Comparison of ENCODE assay signal across 12 cellular contexts in the genomic region with DNA sequence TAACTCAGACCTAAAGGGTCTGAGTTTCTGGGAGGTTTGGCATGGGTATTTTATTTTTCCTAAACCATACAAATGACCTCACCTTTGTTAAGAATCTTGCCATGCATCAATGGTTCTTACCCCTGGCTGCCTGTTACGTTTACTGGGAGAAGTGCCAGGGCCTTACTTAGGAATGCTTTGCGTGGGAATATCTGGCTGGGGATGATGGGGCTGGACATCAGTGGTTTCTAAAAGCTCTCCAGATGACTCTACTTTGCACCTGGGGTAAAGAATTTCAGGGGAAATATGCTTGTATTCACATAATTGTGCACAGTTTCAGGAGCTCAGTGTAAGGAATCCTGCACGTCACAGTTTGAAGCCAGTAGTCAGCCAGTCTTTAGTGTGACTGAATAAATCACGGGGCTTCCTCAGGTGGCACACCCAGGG. TPM values are rescaled to one million over a fixed set of nuclear protein-coding genes. Genes with fewer than 3 reads are reported as not detected.
A peak's percentile ranks its signal among the peaks of the same experiment; 100 is the strongest.
DNase-seq lines count a peak whose midpoint lies in the region; ATAC-seq and FAIRE-seq lines count a peak whose summit lies in the region.
"Had no signal": no experiment of that assay in that cellular context is flagged by ENCODE, and none has a peak within 500 bp of the region (broad histone marks: within the 10 kb centered on the region; RNA-seq: fewer than 3 reads in every experiment).

No MANE protein-coding gene starts in this region.

- H3K27me3 ChIP-seq in CD8-positive, alpha-beta memory T cell (ENCODE audit: insufficient read depth, low read length, poor library complexity, severe bottlenecking), result no peaks in the 10 kb centered on the region
- H3K27me3 ChIP-seq: right atrium auricular region had no signal

- H3K4me3 Mint-ChIP-seq in T-helper 17 cell, result no peak overlapping the region
- H3K4me3 Mint-ChIP-seq in CD8-positive, alpha-beta memory T cell, result no peak overlapping the region
- H3K4me3 Mint-ChIP-seq: activated naive CD8-positive, alpha-beta T cell treated with anti-CD3 and anti-CD28 coated beads, Interleukin-2, amount 50 U/mL, for 24 hours; HFFc6 had no signal

- H3K27ac Mint-ChIP-seq in T-helper 17 cell, result peak overlapping the region; percentile 100
- no peak overlapping the region for H3K27ac Mint-ChIP-seq in CD8-positive, alpha-beta memory T cell
- H3K27ac Mint-ChIP-seq: activated naive CD8-positive, alpha-beta T cell treated with anti-CD3 and anti-CD28 coated beads, Interleukin-2, amount 50 U/mL, for 24 hours; HFFc6 had no signal

- H3K4me1 Mint-ChIP-seq in T-helper 17 cell, result peaks cover 21% of the 10 kb centered on the region
- H3K4me1 Mint-ChIP-seq in CD8-positive, alpha-beta memory T cell, result peaks cover 4 to 12% (median 9%) of the 10 kb centered on the region in 3 donors

- H3K27me3 Mint-ChIP-seq in T-helper 17 cell, result no peaks in the 10 kb centered on the region
- peaks cover 6 to 14% of the 10 kb centered on the region in 2 donors for H3K27me3 Mint-ChIP-seq in CD8-positive, alpha-beta memory T cell

- H3K36me3 ChIP-seq in CD8-positive, alpha-beta memory T cell (ENCODE audit: insufficient read depth, low read length), result no peaks in the 10 kb centered on the region
- H3K36me3 ChIP-seq: right atrium auricular region had no signal

- no peaks in the 10 kb centered on the region for H3K36me3 Mint-ChIP-seq in T-helper 17 cell (ENCODE audit: low read depth)
- H3K36me3 Mint-ChIP-seq in CD8-positive, alpha-beta memory T cell, result no peaks in the 10 kb centered on the region

- POLR2A ChIA-PET in CD8-positive, alpha-beta memory T cell (lab: Charles Lee), result no interaction called here

- no peaks in the 10 kb centered on the region for H3K9me3 Mint-ChIP-seq in CD8-positive, alpha-beta memory T cell
- H3K9me3 Mint-ChIP-seq: activated naive CD8-positive, alpha-beta T cell treated with anti-CD3 and anti-CD28 coated beads, Interleukin-2, amount 50 U/mL, for 24 hours; HFFc6 had no signal

- H3K4me1 ChIP-seq in CD8-positive, alpha-beta memory T cell (ENCODE audit: insufficient read depth, low read length), result no peaks in the 10 kb centered on the region
- H3K4me1 ChIP-seq: right atrium auricular region had no signal

- no peaks in the 10 kb centered on the region for H3K9me3 ChIP-seq in T-helper 17 cell (ENCODE audit: control insufficient read depth, low read length, poor library complexity, severe bottlenecking)
- H3K9me3 ChIP-seq in CD8-positive, alpha-beta memory T cell (ENCODE audit: low read length), result no peaks in the 10 kb centered on the region
- H3K9me3 ChIP-seq: right atrium auricular region had no signal

- DNase-seq in NCI-H2107 treated with DMSO at 0.1 percent for 48 hours (lab: John Stamatoyannopoulos, UW; ENCODE audit: unreplicated experiment), result peak; percentile 43
- DNase-seq in NCI-H2107 (lab: John Stamatoyannopoulos, UW), result no peak
- DNase-seq in T-helper 17 cell, result no peak
- peak; percentile 57 for DNase-seq in fibroblast of the conjunctiva (ENCODE audit: low read depth)
- DNase-seq in urothelium cell line (ENCODE audit: low spot score), result peak; percentile 86
- no peak for DNase-seq in CD8-positive, alpha-beta memory T cell
- no peak for DNase-seq in central memory CD4-positive, alpha-beta T cell
- DNase-seq: activated naive CD8-positive, alpha-beta T cell treated with anti-CD3 and anti-CD28 coated beads, Interleukin-2, amount 50 U/mL, for 24 hours; HFFc6 had no signal

- CTCF ChIA-PET in CD8-positive, alpha-beta memory T cell (lab: Charles Lee), result no interaction called here

- peak; percentile 20 for FAIRE-seq in urothelium cell line (lab: Jason Lieb, UNC)

- no peak for ATAC-seq in T-helper 17 cell
- no peak for ATAC-seq in HG03025 (IDR thresholded peaks at IDR 0.05; ENCODE audit: low FRiP score, unreplicated experiment)
- ATAC-seq: activated naive CD8-positive, alpha-beta T cell treated with anti-CD3 and anti-CD28 coated beads, Interleukin-2, amount 50 U/mL, for 24 hours had no signal

- no peak overlapping the region for H3K4me3 ChIP-seq in CD8-positive, alpha-beta memory T cell (ENCODE audit: low read length)
- H3K4me3 ChIP-seq: right atrium auricular region had no signal

- no peak overlapping the region for H3K27ac ChIP-seq in CD8-positive, alpha-beta memory T cell (ENCODE audit: low read depth, low read length)
- H3K27ac ChIP-seq: right atrium auricular region had no signal

RNA-seq across cellular contexts. Expression of a gene that starts 18.2 kb away (rescaled TPM):
- total RNA-seq in T-helper 17 cell, result not detected
- not detected for total RNA-seq in CD8-positive, alpha-beta memory T cell
- not detected for polyA plus RNA-seq in CD8-positive, alpha-beta memory T cell
- polyA plus RNA-seq: urinary bladder had no signal

RNA-seq across cellular contexts. Expression of a gene that starts 39.6 kb away (rescaled TPM):
- 10 to 100 TPM; 24.3 to 39.7 TPM for total RNA-seq in T-helper 17 cell
- 1 to 10 TPM; 3.5 to 5.0 TPM for total RNA-seq in CD8-positive, alpha-beta memory T cell
- polyA plus RNA-seq in CD8-positive, alpha-beta memory T cell, result 0.63 TPM
- total RNA-seq: HFFc6, right atrium auricular region, urinary bladder had no signal

Comparison
In these comparisons a context has a peak if more than half of its experiments do, and no peak if none do; other contexts are left out.
1. DNase-seq: peak in NCI-H2107 treated with DMSO at 0.1 percent for 48 hours (single experiment), fibroblast of the conjunctiva (single experiment) and urothelium cell line (single experiment); none in NCI-H2107 (single experiment), T-helper 17 cell (0 of 3), CD8-positive, alpha-beta memory T cell (0 of 5) and central memory CD4-positive, alpha-beta T cell (single experiment).
2. RNA of a gene that starts 39.6 kb away (total RNA-seq): 24.3 to 39.7 TPM in T-helper 17 cell; 3.5 to 5.0 TPM in CD8-positive, alpha-beta memory T cell; every median in the first group is over 4 times any median in the second.